ENCODE assay signal across 21 cellular contexts in genomic region chr1:76070538-76070937, GRCh38. TPM values are rescaled to one million over a fixed set of nuclear protein-coding genes. Genes with fewer than 3 reads are reported as not detected.
"Had no signal": no experiment of that assay in that cellular context is flagged by ENCODE, and none has a peak within 500 bp of the region (broad histone marks: within the 10 kb centered on the region; RNA-seq: fewer than 3 reads in every experiment).

No MANE protein-coding gene starts in this region.

- H3K36me3 ChIP-seq: heart left ventricle, sigmoid colon, thoracic aorta, upper lobe of left lung had no signal

- H3K27me3 ChIP-seq: heart left ventricle, sigmoid colon, upper lobe of left lung had no signal

- H3K27ac ChIP-seq: heart left ventricle, sigmoid colon, thoracic aorta, upper lobe of left lung had no signal

- H3K4me3 ChIP-seq: heart left ventricle, lung, sigmoid colon, thoracic aorta, upper lobe of left lung had no signal

- DNase-seq: activated B cell treated with CpG ODN at 0.5 μM for 24 hours; activated CD4-positive, alpha-beta T cell treated with anti-CD3 and anti-CD28 coated beads for 36 hours; activated CD4-positive, alpha-beta T cell treated with anti-CD3 and anti-CD28 coated beads, Interleukin-2, amount 50 U/mL, for 48 hours; activated CD8-positive, alpha-beta memory T cell treated with anti-CD3 and anti-CD28 coated beads, Interleukin-2, amount 50 U/mL, for 48 hours; activated effector memory CD4-positive, alpha-beta T cell treated with Interleukin-2 at 50 U/mL for 16 hours; activated naive CD4-positive, alpha-beta T cell treated with anti-CD3 and anti-CD28 coated beads, Interleukin-2, amount 10 ng/mL, durations not matched to agents 7 days and 5 days; activated T-cell treated with anti-CD3 and anti-CD28 coated beads, Interleukin-2, amount 50 U/mL, for 4 hours; aorta; central memory CD4-positive, alpha-beta T cell; effector memory CD8-positive, alpha-beta T cell; heart left ventricle; naive thymus-derived CD8-positive, alpha-beta T cell; retina; sigmoid colon; stimulated activated CD4-positive, alpha-beta T cell treated with anti-CD3 and anti-CD28 coated beads, Interleukin-4, amount 100 ng/mL, for 1 hour; stimulated activated naive CD4-positive, alpha-beta T cell; T1000; upper lobe of left lung had no signal

- H3K9me3 ChIP-seq: heart left ventricle, sigmoid colon, thoracic aorta, upper lobe of left lung had no signal

RNA-seq across cellular contexts. Expression of gene ST6GALNAC3, which starts 4.0 kb away (rescaled TPM):
- total RNA-seq: osteoblast had no signal
